Comparison of ENCODE assay signal across 8 cellular contexts in genomic region chr4:168631241-168632151, GRCh38.
DNase-seq lines count a peak whose midpoint lies in the region; ATAC-seq and TF ChIP-seq lines count a peak whose summit lies in the region.

No MANE protein-coding gene starts in this region.

- no peaks in the 10 kb centered on the region for H3K9me3 ChIP-seq in SJCRH30 (replicated peaks)

- H3K4me3 ChIP-seq in AG10803 (ENCODE audit: low read length) (peak overlapping the region; percentile 68), H7 (ENCODE audit: insufficient read depth, low read depth, low read length) (peak overlapping the region; percentile 51), SJCRH30 (peak overlapping the region; percentile 69), urinary bladder (ENCODE audit: low read depth, low read length) (peak overlapping the region; percentile 49)

- TF ChIP-seq CTCF in AG10803 (conservative IDR thresholded peaks at IDR 0.05; ENCODE audit: low read length), result peak; percentile 28

- H3K27me3 ChIP-seq in H7 (ENCODE audit: control insufficient read depth, insufficient read depth, low read length) (peaks cover 6% of the 10 kb centered on the region; the same call in 1 of the 2 replicates), SJCRH30 (no peaks in the 10 kb centered on the region)

- DNase-seq in AG10803 (ENCODE audit: low read depth) (peak; percentile 49), H7 (peak; percentile 85), SJCRH30 (peak; percentile 85), erythroblast (lab: John Stamatoyannopoulos, UW) (peak; percentile 11 to 18), midbrain (lab: John Stamatoyannopoulos, UW) (peak; percentile 17), SHP77 treated with DMSO at 0.1 percent for 48 hours (lab: John Stamatoyannopoulos, UW) (no peak)

- no peak for TF ChIP-seq POLR2A in erythroblast (IDR thresholded peaks at IDR 0.05; ENCODE audit: low read length)

- H3K27ac ChIP-seq in SJCRH30, result peak overlapping the region; percentile 92
- H3K27ac ChIP-seq in urinary bladder (ENCODE audit: low read depth), result no peak overlapping the region

- peaks cover 14% of the 10 kb centered on the region for H3K4me1 ChIP-seq in SJCRH30
- H3K4me1 ChIP-seq in urinary bladder (ENCODE audit: insufficient read depth), result no peaks in the 10 kb centered on the region

- no peak for ATAC-seq in GM21423 (IDR thresholded peaks at IDR 0.05; ENCODE audit: unreplicated experiment)

- H3K36me3 ChIP-seq in H7 (replicated peaks; ENCODE audit: control insufficient read depth, insufficient read depth, low read length) (no peaks in the 10 kb centered on the region), SJCRH30 (no peaks in the 10 kb centered on the region), urinary bladder (ENCODE audit: insufficient read depth) (no peaks in the 10 kb centered on the region)

- under 1% methylated on average over 54 of the region's 54 CpGs for WGBS in urinary bladder
